13 cellular contexts compared by ENCODE assay signal in genomic region chr6:109001554-109001953, GRCh38.
A peak's percentile ranks its signal among the peaks of the same experiment; 100 is the strongest.
DNase-seq lines count a peak whose midpoint lies in the region; ATAC-seq, FAIRE-seq and TF ChIP-seq lines count a peak whose summit lies in the region.
"Had no signal": no experiment of that assay in that cellular context is flagged by ENCODE, and none has a peak within 500 bp of the region (broad histone marks: within the 10 kb centered on the region; RNA-seq: fewer than 3 reads in every experiment).

No MANE protein-coding gene starts in this region.

- H3K79me2 ChIP-seq in mammary epithelial cell (ENCODE audit: insufficient read depth, low read length), result peaks cover 53% of the 10 kb centered on the region

- ATAC-seq in upper lobe of right lung, result no peak

- H3K9me3 Mint-ChIP-seq in MCF 10A (ENCODE audit: unreplicated experiment) (no peaks in the 10 kb centered on the region), nephron (no peaks in the 10 kb centered on the region)
- H3K9me3 Mint-ChIP-seq: activated CD4-positive, alpha-beta memory T cell treated with anti-CD3 and anti-CD28 coated beads for 36 hours; activated naive CD8-positive, alpha-beta T cell treated with anti-CD3 and anti-CD28 coated beads, Interleukin-2, amount 10 ng/mL, durations not matched to agents 7 days and 5 days had no signal

- no peaks in the 10 kb centered on the region for H3K27me3 ChIP-seq in mammary epithelial cell (ENCODE audit: insufficient read depth, low read length)
- no peaks in the 10 kb centered on the region for H3K27me3 ChIP-seq in upper lobe of right lung
- H3K27me3 ChIP-seq: SJSA1 had no signal

- WGBS in mammary epithelial cell (ENCODE audit: low coverage, missing lambda C conversion rate), result 95% methylated on average over 2 of the region's 2 CpGs

- intact Hi-C loops in MCF 10A (cut with micrococcal nuclease), result no loop called here
- intact Hi-C loops in mammary epithelial cell (cut with micrococcal nuclease), result loop anchor here (10.0 kb wide), 1 partner anchor 383 kb away; the partner anchor contains the start of gene CD164
- intact Hi-C loops in upper lobe of right lung (cut with DNase I), result no loop called here
- intact Hi-C loops in kidney (cut with DNase I), result no loop called here

- H3K4me3 ChIP-seq in mammary epithelial cell (replicated peaks in 1 of 3; ENCODE audit: insufficient read depth in 1 of 3, low read depth in 2 of 3, low read length in 3 of 3), result no peak overlapping the region
- no peak overlapping the region for H3K4me3 ChIP-seq in choroid plexus epithelial cell (ENCODE audit: low read depth, low read length)
- H3K4me3 ChIP-seq in upper lobe of right lung, result no peak overlapping the region
- H3K4me3 ChIP-seq in kidney (ENCODE audit: low read length in 2 of 2), result no peak overlapping the region
- H3K4me3 ChIP-seq: SJSA1 had no signal

- H3K9me3 ChIP-seq in mammary epithelial cell (replicated peaks; ENCODE audit: insufficient read depth, low read length), result no peaks in the 10 kb centered on the region
- H3K9me3 ChIP-seq in upper lobe of right lung, result no peaks in the 10 kb centered on the region
- H3K9me3 ChIP-seq in kidney (ENCODE audit: control insufficient read depth in 1 of 2, low read length in 2 of 2), result no peaks in the 10 kb centered on the region
- H3K9me3 ChIP-seq: SJSA1 had no signal

- FAIRE-seq in frontal cortex (lab: Jason Lieb, UNC) (no peak), kidney (lab: Jason Lieb, UNC) (no peak)

- CTCF ChIA-PET in MCF 10A (lab: Yijun Ruan, JAX), result interaction anchor here (0.9 to 1.4 kb wide), 3 partner anchors 27 to 457 kb away, joined by 3 to 4 read pairs (median 3); no protein-coding TSS in a partner anchor
- CTCF ChIA-PET in mammary epithelial cell (lab: Charles Lee; ENCODE audit: low non-redundant PET), result interaction anchor here (0.6 kb wide), 1 partner anchor 14 kb away, joined by 3 read pairs; no protein-coding TSS in a partner anchor

- peak overlapping the region; percentile 77 for H3K27ac Mint-ChIP-seq in MCF 10A (ENCODE audit: low read depth, unreplicated experiment)
- peak overlapping the region; percentile 56 to 71 (median 60) for H3K27ac Mint-ChIP-seq in nephron
- H3K27ac Mint-ChIP-seq: activated CD4-positive, alpha-beta memory T cell treated with anti-CD3 and anti-CD28 coated beads for 36 hours; activated naive CD8-positive, alpha-beta T cell treated with anti-CD3 and anti-CD28 coated beads, Interleukin-2, amount 10 ng/mL, durations not matched to agents 7 days and 5 days; B cell had no signal

- no peak overlapping the region for H2AFZ ChIP-seq in mammary epithelial cell (ENCODE audit: low read depth, low read length)

- H3K27ac ChIP-seq in mammary epithelial cell (ENCODE audit: insufficient read depth, low read depth, low read length) (no peak overlapping the region), upper lobe of right lung (peak overlapping the region; percentile 12), kidney (ENCODE audit: low read depth in 2 of 2, low read length in 2 of 2) (no peak overlapping the region)
- H3K27ac ChIP-seq: SJSA1 had no signal

- H4K20me1 ChIP-seq in mammary epithelial cell (ENCODE audit: insufficient read depth, low read length), result no peaks in the 10 kb centered on the region

- H3K4me1 ChIP-seq in mammary epithelial cell (ENCODE audit: insufficient read depth, low read length) (peaks cover 14% of the 10 kb centered on the region), upper lobe of right lung (peaks cover 36% of the 10 kb centered on the region), kidney (ENCODE audit: control insufficient read depth in 1 of 2, insufficient read depth in 1 of 2, low read depth in 1 of 2, low read length in 2 of 2) (peaks cover 7 to 14% of the 10 kb centered on the region in 2 donors)
- H3K4me1 ChIP-seq: SJSA1 had no signal

- H3K4me2 ChIP-seq in mammary epithelial cell (ENCODE audit: insufficient read depth, low read depth, low read length), result no peak overlapping the region

- dilution Hi-C loops in mammary epithelial cell (cut with HindIII; ENCODE audit: low sequenced_read_pairs), result no loop called here

- peak overlapping the region; percentile 62 for H3K4me3 Mint-ChIP-seq in MCF 10A (ENCODE audit: unreplicated experiment)
- H3K4me3 Mint-ChIP-seq in nephron, result no peak overlapping the region
- H3K4me3 Mint-ChIP-seq: activated CD4-positive, alpha-beta memory T cell treated with anti-CD3 and anti-CD28 coated beads for 36 hours; activated naive CD8-positive, alpha-beta T cell treated with anti-CD3 and anti-CD28 coated beads, Interleukin-2, amount 10 ng/mL, durations not matched to agents 7 days and 5 days; B cell had no signal

- H3K36me3 Mint-ChIP-seq in MCF 10A (ENCODE audit: insufficient read depth, unreplicated experiment) (peaks cover 61% of the 10 kb centered on the region), nephron (ENCODE audit: low read depth) (peaks cover 9% of the 10 kb centered on the region)

- DNase-seq in MCF 10A (ENCODE audit: unreplicated experiment) (no peak), mammary epithelial cell (no peak), choroid plexus epithelial cell (ENCODE audit: low read depth) (peak; percentile 22), upper lobe of right lung (no peak), frontal cortex (ENCODE audit: low spot score in 2 of 2) (no peak), ureter (ENCODE audit: low spot score) (no peak), kidney (no peak)
- DNase-seq: activated CD4-positive, alpha-beta memory T cell treated with anti-CD3 and anti-CD28 coated beads for 36 hours; activated naive CD8-positive, alpha-beta T cell treated with anti-CD3 and anti-CD28 coated beads, Interleukin-2, amount 10 ng/mL, durations not matched to agents 7 days and 5 days; NCI-H345 had no signal

- POLR2A ChIA-PET in MCF 10A (lab: Yijun Ruan, JAX), result interaction anchor here (0.7 to 19.3 kb wide), 20 partner anchors 9 to 740 kb away, joined by 3 to 556 read pairs (median 6); partner anchors contain the start of genes CD164, CEP57L1, FOXO3 and SESN1

- H3K27me3 Mint-ChIP-seq in MCF 10A (ENCODE audit: insufficient read depth, unreplicated experiment) (no peaks in the 10 kb centered on the region), nephron (ENCODE audit: low read depth) (no peaks in the 10 kb centered on the region)
- H3K27me3 Mint-ChIP-seq: activated CD4-positive, alpha-beta memory T cell treated with anti-CD3 and anti-CD28 coated beads for 36 hours; activated naive CD8-positive, alpha-beta T cell treated with anti-CD3 and anti-CD28 coated beads, Interleukin-2, amount 10 ng/mL, durations not matched to agents 7 days and 5 days; B cell had no signal

- in situ Hi-C loops in mammary epithelial cell (cut with MboI; ENCODE audit: low sequenced_read_pairs in 2 of 2), result no loop called here

- H3K36me3 ChIP-seq in mammary epithelial cell (ENCODE audit: insufficient read depth, low read length), result peaks cover 33% of the 10 kb centered on the region
- H3K36me3 ChIP-seq in upper lobe of right lung, result peaks cover 39% of the 10 kb centered on the region
- peaks cover 11 to 16% of the 10 kb centered on the region in 2 donors for H3K36me3 ChIP-seq in kidney (ENCODE audit: control insufficient read depth in 1 of 2, insufficient read depth in 2 of 2, low read length in 2 of 2)

- BruUV-seq in MCF 10A (replicated peaks; lab: Mats Ljungman, UMichigan), result no TSS peak
- BruUV-seq in mammary epithelial cell (replicated peaks; lab: Mats Ljungman, UMichigan), result no TSS peak

- no peak overlapping the region for H3K9ac ChIP-seq in mammary epithelial cell (ENCODE audit: insufficient read depth, low read length)
- H3K9ac ChIP-seq in kidney (ENCODE audit: low read length in 2 of 2), result no peak overlapping the region

- H3K4me1 Mint-ChIP-seq in MCF 10A (ENCODE audit: insufficient read depth, unreplicated experiment) (peaks cover 30% of the 10 kb centered on the region), nephron (peaks cover 25% of the 10 kb centered on the region)

- TF ChIP-seq CTCF in MCF 10A (IDR thresholded peaks at IDR 0.05; ENCODE audit: unreplicated experiment) (no peak), mammary epithelial cell (conservative IDR thresholded peaks at IDR 0.05 in 1 of 2, IDR thresholded peaks at IDR 0.05 in 1 of 2; ENCODE audit: extremely low read depth in 1 of 2, insufficient read depth in 1 of 2, low read depth in 1 of 2, low read length in 2 of 2) (no peak), choroid plexus epithelial cell (conservative IDR thresholded peaks at IDR 0.05; ENCODE audit: low read depth, low read length) (no peak), nephron (IDR thresholded peaks at IDR 0.05; ENCODE audit: unreplicated experiment in 3 of 3) (no peak), upper lobe of right lung (IDR thresholded peaks at IDR 0.05) (no peak), kidney (IDR thresholded peaks at IDR 0.05; ENCODE audit: borderline replicate concordance, extremely low read depth, insufficient read depth) (no peak)
